Comparison of ENCODE assay signal across 30 cellular contexts in genomic region chr10:1559311-1559710, GRCh38.
"Had no signal": no experiment of that assay in that cellular context is flagged by ENCODE, and none has a peak within 500 bp of the region (broad histone marks: within the 10 kb centered on the region; RNA-seq: fewer than 3 reads in every experiment).

No MANE protein-coding gene starts in this region.

- H3K4me1 ChIP-seq: ascending aorta, gastroesophageal sphincter, heart left ventricle, left lung, lower lobe of right lung, psoas muscle, right atrium auricular region, thyroid gland had no signal

- H3K4me3 Mint-ChIP-seq: activated CD4-positive, alpha-beta memory T cell treated with anti-CD3 and anti-CD28 coated beads for 36 hours; activated naive CD4-positive, alpha-beta T cell treated with anti-CD3 and anti-CD28 coated beads, Interleukin-2, amount 10 ng/mL, durations not matched to agents 7 days and 5 days; activated naive CD8-positive, alpha-beta T cell treated with anti-CD3 and anti-CD28 coated beads, Interleukin-2, amount 10 ng/mL, durations not matched to agents 7 days and 5 days; activated T-cell treated with anti-CD3 and anti-CD28 coated beads, Interleukin-2, amount 50 U/mL, for 24 hours; immature natural killer cell; natural killer cell treated with Interleukin-12 subunit alpha and Interleukin-12 subunit beta and Interleukin-15 and Interleukin-18, amount 100 ng/mL, for 72 hours; stimulated activated naive CD8-positive, alpha-beta T cell treated with anti-CD3 and anti-CD28 coated beads, Interleukin-15, Interleukin-2, amounts not matched to agents 100 ng/mL and 50 ng/mL, for 24 hours; T-helper 1 cell treated with Interleukin-12 subunit alpha and Interleukin-12 subunit beta and Interleukin-4 antibody, amounts not matched to agents 30 μg/mL and 1 μg/mL, for 36 hours had no signal

- H3K9me3 Mint-ChIP-seq: activated CD4-positive, alpha-beta memory T cell treated with anti-CD3 and anti-CD28 coated beads for 36 hours; activated naive CD4-positive, alpha-beta T cell treated with anti-CD3 and anti-CD28 coated beads, Interleukin-2, amount 10 ng/mL, durations not matched to agents 7 days and 5 days; activated naive CD8-positive, alpha-beta T cell treated with anti-CD3 and anti-CD28 coated beads, Interleukin-2, amount 10 ng/mL, durations not matched to agents 7 days and 5 days; activated T-cell treated with anti-CD3 and anti-CD28 coated beads, Interleukin-2, amount 50 U/mL, for 24 hours; immature natural killer cell; natural killer cell treated with Interleukin-12 subunit alpha and Interleukin-12 subunit beta and Interleukin-15 and Interleukin-18, amount 100 ng/mL, for 72 hours; stimulated activated naive CD8-positive, alpha-beta T cell treated with anti-CD3 and anti-CD28 coated beads, Interleukin-15, Interleukin-2, amounts not matched to agents 100 ng/mL and 50 ng/mL, for 24 hours; T-helper 1 cell treated with Interleukin-12 subunit alpha and Interleukin-12 subunit beta and Interleukin-4 antibody, amounts not matched to agents 30 μg/mL and 1 μg/mL, for 36 hours had no signal

- DNase-seq: activated CD4-positive, alpha-beta memory T cell treated with anti-CD3 and anti-CD28 coated beads for 36 hours; activated CD4-positive, alpha-beta T cell treated with anti-CD3 and anti-CD28 coated beads for 48 hours; activated CD8-positive, alpha-beta memory T cell treated with anti-CD3 and anti-CD28 coated beads, Interleukin-2, amount 50 U/mL, for 4 hours; activated gamma-delta T cell; activated naive CD4-positive, alpha-beta T cell treated with anti-CD3 and anti-CD28 coated beads, Interleukin-2, amount 10 ng/mL, durations not matched to agents 7 days and 5 days; activated naive CD8-positive, alpha-beta T cell treated with anti-CD3 and anti-CD28 coated beads, Interleukin-2, amount 10 ng/mL, durations not matched to agents 7 days and 5 days; activated T-cell treated with anti-CD3 and anti-CD28 coated beads, Interleukin-2, amount 50 U/mL, for 24 hours; central memory CD4-positive, alpha-beta T cell; hypothalamus; immature natural killer cell; kidney glomerular epithelial cell; left lung; lower lobe of right lung; mesendoderm; mucosa of descending colon; psoas muscle; SK-N-SH; stimulated activated CD4-positive, alpha-beta T cell treated with anti-CD3 and anti-CD28 coated beads, Interleukin-2, amount 100 ng/mL, for 48 hours; SW 1271; T-helper 9 cell; thyroid gland had no signal

- H3K36me3 Mint-ChIP-seq: activated CD4-positive, alpha-beta memory T cell treated with anti-CD3 and anti-CD28 coated beads for 36 hours; activated naive CD4-positive, alpha-beta T cell treated with anti-CD3 and anti-CD28 coated beads, Interleukin-2, amount 10 ng/mL, durations not matched to agents 7 days and 5 days; activated naive CD8-positive, alpha-beta T cell treated with anti-CD3 and anti-CD28 coated beads, Interleukin-2, amount 10 ng/mL, durations not matched to agents 7 days and 5 days; immature natural killer cell; natural killer cell treated with Interleukin-12 subunit alpha and Interleukin-12 subunit beta and Interleukin-15 and Interleukin-18, amount 100 ng/mL, for 72 hours had no signal

- H3K4me3 ChIP-seq: ascending aorta, gastroesophageal sphincter, heart left ventricle, left lung, lower lobe of right lung, mucosa of descending colon, psoas muscle, right atrium auricular region, thyroid gland had no signal

- H3K4me2 ChIP-seq: SK-N-SH had no signal

- H3K9ac ChIP-seq: SK-N-SH had no signal

- H3K36me3 ChIP-seq: ascending aorta, gastroesophageal sphincter, heart left ventricle, left lung, lower lobe of right lung, right atrium auricular region, thyroid gland had no signal

- ATAC-seq: activated CD4-positive, CD25-positive, alpha-beta regulatory T cell treated with anti-CD3 and anti-CD28 coated beads, Interleukin-2, amount 50 U/mL, for 24 hours; gastroesophageal sphincter; left lung; lower lobe of right lung; mucosa of descending colon; psoas muscle had no signal

- H3K9me3 ChIP-seq: ascending aorta, gastroesophageal sphincter, heart left ventricle, left lung, lower lobe of right lung, mucosa of descending colon, psoas muscle, right atrium auricular region, SK-N-SH, thyroid gland had no signal

- H3K27ac Mint-ChIP-seq: activated CD4-positive, alpha-beta memory T cell treated with anti-CD3 and anti-CD28 coated beads for 36 hours; activated naive CD4-positive, alpha-beta T cell treated with anti-CD3 and anti-CD28 coated beads, Interleukin-2, amount 10 ng/mL, durations not matched to agents 7 days and 5 days; activated naive CD8-positive, alpha-beta T cell treated with anti-CD3 and anti-CD28 coated beads, Interleukin-2, amount 10 ng/mL, durations not matched to agents 7 days and 5 days; activated T-cell treated with anti-CD3 and anti-CD28 coated beads, Interleukin-2, amount 50 U/mL, for 24 hours; immature natural killer cell; natural killer cell treated with Interleukin-12 subunit alpha and Interleukin-12 subunit beta and Interleukin-15 and Interleukin-18, amount 100 ng/mL, for 72 hours; stimulated activated naive CD8-positive, alpha-beta T cell treated with anti-CD3 and anti-CD28 coated beads, Interleukin-15, Interleukin-2, amounts not matched to agents 100 ng/mL and 50 ng/mL, for 24 hours; T-helper 1 cell treated with Interleukin-12 subunit alpha and Interleukin-12 subunit beta and Interleukin-4 antibody, amounts not matched to agents 30 μg/mL and 1 μg/mL, for 36 hours had no signal

- H3K4me1 Mint-ChIP-seq: activated naive CD4-positive, alpha-beta T cell treated with anti-CD3 and anti-CD28 coated beads, Interleukin-2, amount 10 ng/mL, durations not matched to agents 7 days and 5 days; activated naive CD8-positive, alpha-beta T cell treated with anti-CD3 and anti-CD28 coated beads, Interleukin-2, amount 10 ng/mL, durations not matched to agents 7 days and 5 days; immature natural killer cell had no signal

- H3K27ac ChIP-seq: ascending aorta, gastroesophageal sphincter, heart left ventricle, left lung, lower lobe of right lung, psoas muscle, right atrium auricular region, thyroid gland, VCaP had no signal

- H3K27me3 ChIP-seq: ascending aorta, right atrium auricular region, thyroid gland had no signal
